ENCODE assay signal across 18 cellular contexts in the genomic region with DNA sequence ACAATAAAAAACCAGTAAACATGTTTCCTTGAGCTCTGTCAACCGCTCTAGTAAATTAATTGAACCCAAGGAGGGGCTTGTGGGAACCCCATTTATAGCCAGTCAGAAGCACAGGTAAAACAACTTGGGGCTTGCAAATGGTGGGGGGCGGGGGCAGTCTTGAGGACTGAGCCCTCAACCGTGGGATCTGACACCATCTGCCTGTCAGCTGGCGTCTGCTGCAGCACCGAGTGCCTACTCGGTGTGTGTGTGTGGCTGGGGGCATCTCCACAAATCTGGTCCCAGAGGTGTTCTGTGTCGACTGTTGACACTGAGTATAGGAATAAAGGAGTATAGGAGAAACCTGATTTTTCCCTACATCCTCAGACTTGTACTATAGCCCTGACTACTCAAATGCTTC.
"Had no signal": no experiment of that assay in that cellular context is flagged by ENCODE, and none has a peak within 500 bp of the region (broad histone marks: within the 10 kb centered on the region; RNA-seq: fewer than 3 reads in every experiment).

No MANE protein-coding gene starts in this region.

- H3K27ac Mint-ChIP-seq: activated CD8-positive, alpha-beta memory T cell treated with anti-CD3 and anti-CD28 coated beads, Interleukin-2, amount 10 ng/mL, durations not matched to agents 7 days and 5 days; activated naive CD8-positive, alpha-beta T cell had no signal

- H3K27me3 Mint-ChIP-seq: activated CD8-positive, alpha-beta memory T cell treated with anti-CD3 and anti-CD28 coated beads, Interleukin-2, amount 10 ng/mL, durations not matched to agents 7 days and 5 days; activated naive CD8-positive, alpha-beta T cell; stimulated activated naive CD8-positive, alpha-beta T cell treated with anti-CD3 and anti-CD28 coated beads, Interleukin-15, amount 100 ng/mL, for 72 hours had no signal

- ATAC-seq: activated CD8-positive, alpha-beta memory T cell treated with anti-CD3 and anti-CD28 coated beads, Interleukin-2, amount 10 ng/mL, durations not matched to agents 7 days and 5 days; activated T-cell treated with anti-CD3 and anti-CD28 coated beads, Interleukin-2, amount 50 U/mL, for 4 hours; esophagus mucosa; mucosa of descending colon; stimulated activated naive CD8-positive, alpha-beta T cell treated with anti-CD3 and anti-CD28 coated beads, Interleukin-15, amount 100 ng/mL, for 72 hours had no signal

- DNase-seq: activated CD4-positive, alpha-beta T cell treated with anti-CD3 and anti-CD28 coated beads for 1 hour; activated CD4-positive, alpha-beta T cell treated with anti-CD3 and anti-CD28 coated beads, Interleukin-2, amount 50 U/mL, for 48 hours; activated CD8-positive, alpha-beta memory T cell treated with anti-CD3 and anti-CD28 coated beads, Interleukin-2, amount 10 ng/mL, durations not matched to agents 7 days and 5 days; activated effector memory CD4-positive, alpha-beta T cell treated with anti-CD3 and anti-CD28 coated beads, Interleukin-2, amount 50 U/mL, for 16 hours; activated T-cell treated with anti-CD3 and anti-CD28 coated beads, Interleukin-2, amount 50 U/mL, for 4 hours; anterior cingulate cortex; dorsolateral prefrontal cortex; mucosa of descending colon; stimulated activated CD4-positive, alpha-beta T cell treated with anti-CD3 and anti-CD28 coated beads, Interleukin-12 subunit alpha, Interleukin-12 subunit beta, amount 100 ng/mL, for 4 hours; stimulated activated CD4-positive, alpha-beta T cell treated with anti-CD3 and anti-CD28 coated beads, Interleukin-2, amount 100 ng/mL, for 48 hours; stimulated activated naive CD8-positive, alpha-beta T cell treated with anti-CD3 and anti-CD28 coated beads, Interleukin-15, amount 100 ng/mL, for 72 hours; T-helper 9 cell had no signal

- H3K36me3 Mint-ChIP-seq: activated naive CD8-positive, alpha-beta T cell had no signal

- H3K4me3 Mint-ChIP-seq: activated CD8-positive, alpha-beta memory T cell treated with anti-CD3 and anti-CD28 coated beads, Interleukin-2, amount 10 ng/mL, durations not matched to agents 7 days and 5 days; activated naive CD8-positive, alpha-beta T cell; activated T-cell treated with anti-CD3 and anti-CD28 coated beads, Interleukin-2, amount 50 U/mL, for 4 hours; nephron; stimulated activated naive CD8-positive, alpha-beta T cell treated with anti-CD3 and anti-CD28 coated beads, Interleukin-15, amount 100 ng/mL, for 72 hours had no signal

- FAIRE-seq: bronchial epithelial cell, endometrium, urothelium cell line had no signal

- H3K9me3 Mint-ChIP-seq: activated T-cell treated with anti-CD3 and anti-CD28 coated beads, Interleukin-2, amount 50 U/mL, for 4 hours; nephron; stimulated activated naive CD8-positive, alpha-beta T cell treated with anti-CD3 and anti-CD28 coated beads, Interleukin-15, amount 100 ng/mL, for 72 hours had no signal
